Comparison of ENCODE assay signal across 8 cellular contexts in the genomic region with DNA sequence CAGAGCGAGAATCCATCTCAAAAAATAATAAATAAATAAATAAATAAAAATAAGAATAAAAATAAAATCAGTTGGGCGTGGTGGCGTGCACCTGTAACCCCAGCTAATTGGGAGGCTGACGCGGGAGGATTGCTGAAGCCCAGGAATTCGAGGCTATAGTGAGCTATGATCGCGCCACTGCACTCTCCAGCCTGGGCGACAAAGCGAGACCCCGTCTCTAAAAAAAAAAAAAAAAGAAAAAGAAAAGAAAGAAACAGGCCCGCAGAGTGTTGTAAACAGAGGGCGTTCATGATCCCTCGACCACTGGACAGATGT. TPM values are rescaled to one million over a fixed set of nuclear protein-coding genes. Genes with fewer than 3 reads are reported as not detected.
DNase-seq lines count a peak whose midpoint lies in the region; ATAC-seq and TF ChIP-seq lines count a peak whose summit lies in the region.

No MANE protein-coding gene starts in this region.

- H3K27me3 Mint-ChIP-seq in H9 (ENCODE audit: low read depth) (peaks cover 7% of the 10 kb centered on the region), activated B cell treated with CpG ODN at 0.5 μM for 24 hours (no peaks in the 10 kb centered on the region)

- peak overlapping the region; percentile 68 to 80 for H3K4me3 Mint-ChIP-seq in H9
- H3K4me3 Mint-ChIP-seq in activated B cell treated with CpG ODN at 0.5 μM for 24 hours, result peak overlapping the region; percentile 86

- H3K4ac ChIP-seq in H9 (ENCODE audit: low read depth, low read length), result no peak overlapping the region

- H3K79me1 ChIP-seq in H9 (ENCODE audit: insufficient read depth, low read depth, low read length, poor library complexity, severe bottlenecking), result no peaks in the 10 kb centered on the region

- no peaks in the 10 kb centered on the region; the same call in 1 of the 2 replicates for H3K4me1 ChIP-seq in H9 (ENCODE audit: insufficient read depth, low read length)
- peaks cover 3% of the 10 kb centered on the region for H3K4me1 ChIP-seq in right cardiac atrium (ENCODE audit: control insufficient read depth, insufficient read depth, low read length)
- H3K4me1 ChIP-seq in smooth muscle cell (ENCODE audit: low read depth), result peaks cover 29% of the 10 kb centered on the region

- no peak overlapping the region for H4K91ac ChIP-seq in H9 (ENCODE audit: insufficient read length, low read depth, low read length)

- H4K8ac ChIP-seq in H9 (replicated peaks; ENCODE audit: insufficient read length, low read depth, low read length), result no peak overlapping the region

- H4K5ac ChIP-seq in H9 (ENCODE audit: insufficient read length, low read depth, low read length), result no peak overlapping the region

- CTCF ChIA-PET in activated B cell treated with CpG ODN at 0.5 μM for 24 hours (lab: Charles Lee), result interaction anchor here (0.7 to 5.1 kb wide), 15 partner anchors 10 to 276 kb away, joined by 3 to 49 read pairs (median 4); a partner anchor contains a TSS

- H3K79me2 ChIP-seq in H9 (ENCODE audit: insufficient read depth, low read length) (no peaks in the 10 kb centered on the region), smooth muscle cell (ENCODE audit: low read depth) (peaks cover 35% of the 10 kb centered on the region)

- peaks cover 0 to 5% (median 4%) of the 10 kb centered on the region in 3 experiments; a peak in 3 of 7 replicates for H3K36me3 Mint-ChIP-seq in H9 (ENCODE audit: insufficient read depth in 1 of 3, low read depth in 3 of 3)
- peaks cover 13% of the 10 kb centered on the region for H3K36me3 Mint-ChIP-seq in activated B cell treated with CpG ODN at 0.5 μM for 24 hours (ENCODE audit: low read depth)

- no peaks in the 10 kb centered on the region for H3K36me3 ChIP-seq in smooth muscle cell (ENCODE audit: low read depth)

- peaks cover 0 to 3% of the 10 kb centered on the region in 2 experiments; a peak in 1 of 5 replicates for H3K9me3 Mint-ChIP-seq in H9
- H3K9me3 Mint-ChIP-seq in activated B cell treated with CpG ODN at 0.5 μM for 24 hours, result no peaks in the 10 kb centered on the region

- no peak overlapping the region for H3K18ac ChIP-seq in H9 (ENCODE audit: insufficient read length, low read depth, low read length)

- DNase-seq in H9 (no peak), activated B cell treated with CpG ODN at 0.5 μM for 24 hours (no peak), right cardiac atrium (no peak), smooth muscle cell (lab: John Stamatoyannopoulos, UW; ENCODE audit: unreplicated experiment) (no peak), superior temporal gyrus (ENCODE audit: extremely low spot score) (no peak)

- ATAC-seq in activated B cell treated with CpG ODN at 0.5 μM for 24 hours (ENCODE audit: low read depth) (no peak), right cardiac atrium (no peak), GM19324 (IDR thresholded peaks at IDR 0.05; ENCODE audit: low FRiP score, unreplicated experiment) (no peak), HG03025 (IDR thresholded peaks at IDR 0.05; ENCODE audit: low FRiP score, unreplicated experiment) (no peak), HG02870 (IDR thresholded peaks at IDR 0.05; ENCODE audit: unreplicated experiment) (no peak)

- no peak overlapping the region for H3T11ph ChIP-seq in H9 (ENCODE audit: low read length)

- H3K27me3 ChIP-seq in H9 (ENCODE audit: insufficient read depth, low read length), result no peaks in the 10 kb centered on the region
- no peaks in the 10 kb centered on the region for H3K27me3 ChIP-seq in right cardiac atrium (ENCODE audit: control insufficient read depth, insufficient read depth)
- H3K27me3 ChIP-seq in smooth muscle cell (ENCODE audit: low read depth), result no peaks in the 10 kb centered on the region

- H3K9me3 ChIP-seq in H9 (ENCODE audit: control insufficient read depth, low read depth, low read length), result no peaks in the 10 kb centered on the region
- no peaks in the 10 kb centered on the region for H3K9me3 ChIP-seq in right cardiac atrium (ENCODE audit: control insufficient read depth, low read length)
- no peaks in the 10 kb centered on the region for H3K9me3 ChIP-seq in smooth muscle cell (replicated peaks; ENCODE audit: low read depth)

- no peak overlapping the region for H2BK12ac ChIP-seq in H9 (ENCODE audit: insufficient read length, low read depth, low read length)

- intact Hi-C loops in activated B cell treated with CpG ODN at 0.5 μM for 24 hours (cut with micrococcal nuclease) (loop anchor here (1.0 to 5.0 kb wide), 6 partner anchors 14 to 177 kb away; a partner anchor contains a TSS), right cardiac atrium (cut with DNase I) (no loop called here)

- H3K4me2 ChIP-seq in H9 (ENCODE audit: insufficient read depth, insufficient read length, low read length), result no peak overlapping the region
- H3K4me2 ChIP-seq in smooth muscle cell, result peak overlapping the region; percentile 100

- no peak overlapping the region for H3K23ac ChIP-seq in H9 (ENCODE audit: insufficient read length, low read depth, low read length)

- no peak overlapping the region for H2BK5ac ChIP-seq in H9 (ENCODE audit: insufficient read length, low read length)

- peaks cover 28% of the 10 kb centered on the region for H3F3A ChIP-seq in smooth muscle cell (ENCODE audit: low read depth)

- no peak overlapping the region for H2BK20ac ChIP-seq in H9 (ENCODE audit: low read depth, low read length, poor library complexity, severe bottlenecking)

- H2AK5ac ChIP-seq in H9 (ENCODE audit: insufficient read length, low read length), result no peak overlapping the region

- H3K56ac ChIP-seq in H9 (ENCODE audit: insufficient read length, low read depth, low read length), result no peak overlapping the region

- H3K4me3 ChIP-seq in right cardiac atrium (ENCODE audit: low read length), result peak overlapping the region; percentile 44
- peak overlapping the region; percentile 63 for H3K4me3 ChIP-seq in smooth muscle cell

- no peak overlapping the region for H2BK15ac ChIP-seq in H9 (ENCODE audit: low read depth, low read length)

- H2BK120ac ChIP-seq in H9 (ENCODE audit: low read depth, low read length, poor library complexity, severe bottlenecking), result no peak overlapping the region

- H3K23me2 ChIP-seq in H9 (ENCODE audit: insufficient read length, low read depth, low read length, poor library complexity, severe bottlenecking), result peaks cover 10% of the 10 kb centered on the region

- TF ChIP-seq CTCF in H9 (conservative IDR thresholded peaks at IDR 0.05) (no peak), activated B cell treated with CpG ODN at 0.5 μM for 24 hours (IDR thresholded peaks at IDR 0.05) (no peak), smooth muscle cell (IDR thresholded peaks at IDR 0.05; ENCODE audit: borderline replicate concordance, insufficient read depth, poor library complexity, severe bottlenecking) (no peak)

- no CpG with 5 or more reads among the region's 14 CpGs for WGBS in H9 (ENCODE audit: extremely low coverage, insufficient read length, low lambda C conversion rate)
- 64% methylated on average over 14 of the region's 14 CpGs for WGBS in right cardiac atrium
- 57% methylated on average over 14 of the region's 14 CpGs for WGBS in smooth muscle cell (ENCODE audit: low lambda C conversion rate)

- no peak overlapping the region for H3K9ac ChIP-seq in H9 (ENCODE audit: extremely low read depth, insufficient read length, low read length)
- peak overlapping the region; percentile 82 for H3K9ac ChIP-seq in smooth muscle cell (ENCODE audit: low read depth)

- H3K4me1 Mint-ChIP-seq in H9 (peaks cover 23 to 28% of the 10 kb centered on the region in 2 experiments), activated B cell treated with CpG ODN at 0.5 μM for 24 hours (peaks cover 27% of the 10 kb centered on the region)

- H3K27ac Mint-ChIP-seq in H9 (no peak overlapping the region), activated B cell treated with CpG ODN at 0.5 μM for 24 hours (peak overlapping the region; percentile 86)

- H3K27ac ChIP-seq in H9 (ENCODE audit: insufficient read length, low read depth, low read length) (no peak overlapping the region), right cardiac atrium (ENCODE audit: low read length) (peak overlapping the region; percentile 99), smooth muscle cell (ENCODE audit: low read depth) (peak overlapping the region; percentile 97)

- POLR2A ChIA-PET in activated B cell treated with CpG ODN at 0.5 μM for 24 hours (lab: Charles Lee), result interaction anchor here (0.6 to 4.1 kb wide), 26 partner anchors 10 to 358 kb away, joined by 3 to 104 read pairs (median 4); a partner anchor contains a TSS

- H2AFZ ChIP-seq in H9 (ENCODE audit: low read length) (no peak overlapping the region), smooth muscle cell (ENCODE audit: low read depth) (no peak overlapping the region)

- H3K14ac ChIP-seq in H9 (ENCODE audit: insufficient read depth, low read length), result no peak overlapping the region

- H4K20me1 ChIP-seq in H9 (ENCODE audit: control insufficient read depth, insufficient read depth, insufficient read length) (no peaks in the 10 kb centered on the region), smooth muscle cell (ENCODE audit: low read depth) (peaks cover 29% of the 10 kb centered on the region)

RNA-seq across cellular contexts. Expression of a gene that starts 5.4 kb away (rescaled TPM):
- total RNA-seq in H9 (2021), result 7.9 and 9.3 TPM in 2 replicates
- 13.4 and 13.9 TPM in 2 replicates for total RNA-seq in activated B cell treated with CpG ODN at 0.5 μM for 24 hours
- 10 to 100 TPM in 2 of 4 donors, 1 to 10 TPM in 2; 8.9 to 14.4 (median 9.7) TPM for total RNA-seq in right cardiac atrium
- polyA plus RNA-seq in right cardiac atrium, result 18.4 TPM
- total RNA-seq in smooth muscle cell, result 44.0 and 44.9 TPM in 2 replicates
- polyA plus RNA-seq in smooth muscle cell, result 67.1 and 67.2 TPM in 2 replicates

RNA-seq across cellular contexts. Expression of a gene that starts 7.2 kb away (rescaled TPM):
- 3.8 and 4.0 TPM in 2 replicates for total RNA-seq in H9 (2021)
- total RNA-seq in activated B cell treated with CpG ODN at 0.5 μM for 24 hours, result 1.4 and 1.7 TPM in 2 replicates
- 1 to 10 TPM; 3.2 to 7.1 (median 4.8) TPM for total RNA-seq in right cardiac atrium
- 5.7 TPM for polyA plus RNA-seq in right cardiac atrium
- total RNA-seq in smooth muscle cell, result 3.3 and 4.4 TPM in 2 replicates
- 2.9 and 3.9 TPM in 2 replicates for polyA plus RNA-seq in smooth muscle cell

RNA-seq across cellular contexts. Expression of a gene that starts 23.7 kb away (rescaled TPM):
- total RNA-seq in H9 (2021) (30.9 and 32.2 TPM in 2 replicates), activated B cell treated with CpG ODN at 0.5 μM for 24 hours (43.5 and 48.4 TPM in 2 replicates), right cardiac atrium (10 to 100 TPM; 31.5 to 48.2 (median 36.9) TPM), smooth muscle cell (40.4 and 43.1 TPM in 2 replicates)
- polyA plus RNA-seq in right cardiac atrium (36.2 TPM), smooth muscle cell (78.0 and 82.9 TPM in 2 replicates)

RNA-seq across cellular contexts. Expression of a gene that starts 30.4 kb away (rescaled TPM):
- 0.15 TPM in 1 of 2 replicates, not detected in the other for total RNA-seq in H9 (2021)
- 0.09 TPM in 1 of 2 replicates, not detected in the other for total RNA-seq in activated B cell treated with CpG ODN at 0.5 μM for 24 hours
- under 1 TPM in 1 of 4 donors, not detected in 3; 0.11 TPM for total RNA-seq in right cardiac atrium
- polyA plus RNA-seq in right cardiac atrium, result 0.05 TPM
- not detected in 2 replicates for total RNA-seq in smooth muscle cell
- 0.32 and 0.39 TPM in 2 replicates for polyA plus RNA-seq in smooth muscle cell

RNA-seq across cellular contexts. Expression of a gene that starts 45.1 kb away (rescaled TPM):
- total RNA-seq in H9 (2021), result 27.9 and 30.4 TPM in 2 replicates
- 12.3 and 14.6 TPM in 2 replicates for total RNA-seq in activated B cell treated with CpG ODN at 0.5 μM for 24 hours
- total RNA-seq in right cardiac atrium, result 100 to 1,000 TPM in 1 of 4 donors, 10 to 100 TPM in 3; 72.0 to 102 (median 86.2) TPM
- polyA plus RNA-seq in right cardiac atrium, result 109 TPM
- 49.1 and 50.3 TPM in 2 replicates for total RNA-seq in smooth muscle cell
- polyA plus RNA-seq in smooth muscle cell, result 86.4 and 95.4 TPM in 2 replicates
